In genomic region chr11:22581354-22581753, GRCh38 we compare ENCODE assay signal across 1 cellular context.
TF ChIP-seq lines count a peak whose summit lies in the region.

No MANE protein-coding gene starts in this region.

TF ChIP-seq in H1, 55 proteins besides CTCF, POLR2A, EP300 and RAD21:
- TF ChIP-seq SRF (IDR thresholded peaks at IDR 0.05; ENCODE audit: low read depth, low read length) (no peak), CTBP2 (IDR thresholded peaks at IDR 0.05; ENCODE audit: borderline replicate concordance, insufficient read depth, insufficient read length, low read length) (no peak), SAP30 (IDR thresholded peaks at IDR 0.05; ENCODE audit: insufficient read depth, insufficient replicate concordance, low read length) (no peak), GTF2F1 (IDR thresholded peaks at IDR 0.05; ENCODE audit: borderline replicate concordance, low read depth, low read length) (no peak), TCF12 (IDR thresholded peaks at IDR 0.05; ENCODE audit: low read depth, low read length) (no peak), CHD2 (IDR thresholded peaks at IDR 0.05; ENCODE audit: low read length) (no peak), ATF2 (IDR thresholded peaks at IDR 0.05; ENCODE audit: low read length) (no peak)
